In genomic region chrX:129933700-129934099, GRCh38 we compare ENCODE assay signal across 14 cellular contexts. TPM values are rescaled to one million over a fixed set of nuclear protein-coding genes. Genes with fewer than 3 reads are reported as not detected.
DNase-seq lines count a peak whose midpoint lies in the region; TF ChIP-seq lines count a peak whose summit lies in the region.
"Had no signal": no experiment of that assay in that cellular context is flagged by ENCODE, and none has a peak within 500 bp of the region (broad histone marks: within the 10 kb centered on the region; RNA-seq: fewer than 3 reads in every experiment).

No MANE protein-coding gene starts in this region.

- intact Hi-C loops in dorsolateral prefrontal cortex (cut with DNase I) = no loop called here

- no peak for DNase-seq in T-helper 2 cell treated with Interferon-gamma antibody and Interleukin-4, amounts not matched to agents 5 μg/mL and 100 μg/mL, for 36 hours (ENCODE audit: low spot score)
- DNase-seq in T-helper 2 cell = no peak
- DNase-seq in dorsolateral prefrontal cortex = no peak
- DNase-seq in neural progenitor cell (ENCODE audit: low spot score) = no peak
- DNase-seq in UCSD-AML1 (lab: John Stamatoyannopoulos, UW; ENCODE audit: unreplicated experiment) = no peak
- DNase-seq in NCI-H2171 (lab: John Stamatoyannopoulos, UW) = no peak
- no peak for DNase-seq in Kasumi-1 (lab: John Stamatoyannopoulos, UW)
- DNase-seq: cortex of kidney, mesendoderm, PC-3 had no signal

- no peaks in the 10 kb centered on the region for H3K9me3 Mint-ChIP-seq in T-helper 2 cell treated with Interferon-gamma antibody and Interleukin-4, amounts not matched to agents 5 μg/mL and 100 μg/mL, for 36 hours
- H3K9me3 Mint-ChIP-seq in neural progenitor cell = peaks cover 3% of the 10 kb centered on the region

- peak overlapping the region; percentile 55 for H3K4me3 Mint-ChIP-seq in T-helper 2 cell treated with Interferon-gamma antibody and Interleukin-4, amounts not matched to agents 5 μg/mL and 100 μg/mL, for 36 hours
- peak overlapping the region; percentile 81 for H3K4me3 Mint-ChIP-seq in neural progenitor cell

- peaks cover 9% of the 10 kb centered on the region for H3K4me1 Mint-ChIP-seq in T-helper 2 cell treated with Interferon-gamma antibody and Interleukin-4, amounts not matched to agents 5 μg/mL and 100 μg/mL, for 36 hours (ENCODE audit: low read depth)
- peaks cover 32% of the 10 kb centered on the region for H3K4me1 Mint-ChIP-seq in neural progenitor cell

- no peaks in the 10 kb centered on the region for H3K79me2 ChIP-seq in neural progenitor cell (ENCODE audit: low read depth)
- H3K79me2 ChIP-seq: parathyroid adenoma had no signal

- H3K27me3 ChIP-seq in HUES6 (ENCODE audit: control insufficient read depth, insufficient read depth, low read length) (peaks cover 63% of the 10 kb centered on the region), dorsolateral prefrontal cortex (peaks cover 0 to 53% (median 0%) of the 10 kb centered on the region in 45 donors), neural progenitor cell (peaks cover 56% of the 10 kb centered on the region)
- H3K27me3 ChIP-seq: tibial nerve had no signal

- TF ChIP-seq CTCF in dorsolateral prefrontal cortex (IDR thresholded peaks at IDR 0.05 in 54 of 56, conservative IDR thresholded peaks at IDR 0.05 in 2 of 56; ENCODE audit: low read depth in 1 of 56, partially characterized antibody in 56 of 56) = no peak
- no peak for TF ChIP-seq CTCF in neural progenitor cell (IDR thresholded peaks at IDR 0.05)

- H3K27me3 Mint-ChIP-seq in T-helper 2 cell treated with Interferon-gamma antibody and Interleukin-4, amounts not matched to agents 5 μg/mL and 100 μg/mL, for 36 hours (ENCODE audit: low read depth) = peaks cover 20% of the 10 kb centered on the region
- peaks cover 36% of the 10 kb centered on the region for H3K27me3 Mint-ChIP-seq in neural progenitor cell (ENCODE audit: insufficient read depth, low read depth)

- H3K4me3 ChIP-seq in HUES6 (ENCODE audit: low read depth, low read length) (peak overlapping the region; percentile 6; the same call in 1 of the 2 replicates), dorsolateral prefrontal cortex (peak overlapping the region in 15 of 59 donors; percentile 3 to 71 (median 63)), neural progenitor cell (no peak overlapping the region)

- no peak overlapping the region for H3K9ac ChIP-seq in HUES6 (ENCODE audit: low read length)
- H3K9ac ChIP-seq in neural progenitor cell = no peak overlapping the region
- H3K9ac ChIP-seq: parathyroid adenoma had no signal

- H4K20me1 ChIP-seq in neural progenitor cell (ENCODE audit: low read depth) = no peaks in the 10 kb centered on the region

- peaks cover 27% of the 10 kb centered on the region for H3F3A ChIP-seq in neural progenitor cell (ENCODE audit: low read depth)

- H3K36me3 Mint-ChIP-seq in T-helper 2 cell treated with Interferon-gamma antibody and Interleukin-4, amounts not matched to agents 5 μg/mL and 100 μg/mL, for 36 hours (ENCODE audit: low read depth) = no peaks in the 10 kb centered on the region
- H3K36me3 Mint-ChIP-seq in neural progenitor cell = peaks cover 5% of the 10 kb centered on the region

- H3K4me2 ChIP-seq in neural progenitor cell = no peak overlapping the region

- H2AFZ ChIP-seq in neural progenitor cell (replicated peaks) = no peak overlapping the region

- H3K27ac Mint-ChIP-seq in T-helper 2 cell treated with Interferon-gamma antibody and Interleukin-4, amounts not matched to agents 5 μg/mL and 100 μg/mL, for 36 hours = no peak overlapping the region
- peak overlapping the region; percentile 31 for H3K27ac Mint-ChIP-seq in neural progenitor cell

- H3K9me3 ChIP-seq in HUES6 (ENCODE audit: control insufficient read depth, insufficient read depth, low read depth, low read length) = no peaks in the 10 kb centered on the region
- H3K9me3 ChIP-seq in neural progenitor cell (ENCODE audit: low read depth) = no peaks in the 10 kb centered on the region
- H3K9me3 ChIP-seq: A549, tibial nerve had no signal

- peaks cover 29% of the 10 kb centered on the region for H3K4me1 ChIP-seq in HUES6 (ENCODE audit: control insufficient read depth, insufficient read depth, low read length)
- H3K4me1 ChIP-seq in neural progenitor cell = peaks cover 8% of the 10 kb centered on the region
- H3K4me1 ChIP-seq: parathyroid adenoma had no signal

- peaks cover 14% of the 10 kb centered on the region for H3K36me3 ChIP-seq in HUES6 (ENCODE audit: control insufficient read depth, insufficient read depth, low read length)
- no peaks in the 10 kb centered on the region for H3K36me3 ChIP-seq in neural progenitor cell

- H3K27ac ChIP-seq in HUES6 (ENCODE audit: low read depth, low read length) (no peak overlapping the region), dorsolateral prefrontal cortex (peak overlapping the region in 54 of 59 donors; percentile 19 to 92 (median 78)), neural progenitor cell (no peak overlapping the region)
- H3K27ac ChIP-seq: parathyroid adenoma had no signal

RNA-seq across cellular contexts. Expression of gene UTP14A, which starts 27.7 kb away (rescaled TPM):
- total RNA-seq in dorsolateral prefrontal cortex (10 to 100 TPM in 102 of 120 experiments, 1 to 10 TPM in 18; 4.0 to 17.6 (median 11.9) TPM), neural progenitor cell (ENCODE audit: low replicate concordance) (8.3 and 10.9 TPM in 2 replicates)

RNA-seq across cellular contexts. Expression of gene BCORL1, which starts 48.7 kb away (rescaled TPM):
- 10 to 100 TPM in 118 of 120 experiments, 1 to 10 TPM in 2; 8.6 to 20.7 (median 13.9) TPM for total RNA-seq in dorsolateral prefrontal cortex
- 5.1 and 6.5 TPM in 2 replicates for total RNA-seq in neural progenitor cell (ENCODE audit: low replicate concordance)

Comparison
In these comparisons a context has a peak if more than half of its experiments do, and no peak if none do; other contexts are left out.
1. H3K27ac ChIP-seq: peak in dorsolateral prefrontal cortex (54 of 59); none in HUES6 (single experiment) and neural progenitor cell (single experiment).